9 cellular contexts compared by ENCODE assay signal in the genomic region with DNA sequence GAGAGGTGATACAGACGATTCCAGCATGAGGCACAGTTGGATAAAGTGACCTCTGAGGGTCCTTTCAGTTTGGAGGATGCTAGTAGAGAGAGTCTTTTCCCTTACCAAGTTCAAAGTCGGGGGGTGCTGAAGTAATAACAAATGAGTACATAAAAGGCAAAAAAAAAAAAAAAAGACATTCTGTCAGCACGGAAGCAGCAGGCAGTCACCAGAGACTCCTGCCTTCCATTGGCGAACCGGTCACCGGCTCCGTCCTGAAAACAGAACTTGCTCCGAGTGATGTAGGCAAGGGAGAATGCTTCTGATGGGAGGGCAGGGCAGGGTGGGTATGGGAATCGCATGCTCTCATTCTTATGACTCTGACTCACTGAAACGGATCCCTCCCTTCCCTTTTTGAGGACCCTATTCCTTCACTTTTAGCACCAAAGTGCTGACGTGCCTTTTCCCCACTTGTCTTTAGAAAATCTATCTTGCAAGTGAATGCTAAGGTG.
DNase-seq lines count a peak whose midpoint lies in the region; ATAC-seq and TF ChIP-seq lines count a peak whose summit lies in the region.
"Had no signal": no experiment of that assay in that cellular context is flagged by ENCODE, and none has a peak within 500 bp of the region (broad histone marks: within the 10 kb centered on the region; RNA-seq: fewer than 3 reads in every experiment).

No MANE protein-coding gene starts in this region.

- H3K27ac ChIP-seq in HUES48 (ENCODE audit: low read depth, low read length) (peak overlapping the region; percentile 90), colonic mucosa (no peak overlapping the region)

- H3K4me1 ChIP-seq in HUES48 (ENCODE audit: control insufficient read depth, insufficient read depth, low read length) (peaks cover 27% of the 10 kb centered on the region), colonic mucosa (no peaks in the 10 kb centered on the region)

- DNase-seq in AG20443 (ENCODE audit: low spot score) (peak; percentile 89), chondrocyte (ENCODE audit: low spot score) (no peak), mesothelial cell of epicardium (ENCODE audit: low spot score in 2 of 2, unreplicated experiment in 2 of 2) (no peak), head of caudate nucleus (no peak), colonic mucosa (no peak)
- DNase-seq in stimulated activated CD4-positive, alpha-beta T cell treated with anti-CD3 and anti-CD28 coated beads, Interleukin-1b, Interleukin-23, amount 100 ng/mL, for 48 hours: no peak
- DNase-seq: T-helper 9 cell had no signal

- H3K36me3 Mint-ChIP-seq in chondrocyte (ENCODE audit: low read depth): no peaks in the 10 kb centered on the region
- H3K36me3 Mint-ChIP-seq in mesothelial cell of epicardium: no peaks in the 10 kb centered on the region

- peaks cover 17% of the 10 kb centered on the region for H3K27me3 ChIP-seq in HUES48 (ENCODE audit: control insufficient read depth, insufficient read depth, low read length)
- H3K27me3 ChIP-seq in colonic mucosa: no peaks in the 10 kb centered on the region

- no peaks in the 10 kb centered on the region for H3K9me3 Mint-ChIP-seq in chondrocyte (ENCODE audit: low read depth)
- no peaks in the 10 kb centered on the region for H3K9me3 Mint-ChIP-seq in mesothelial cell of epicardium

- H3K27ac Mint-ChIP-seq in chondrocyte (ENCODE audit: unreplicated experiment) (peak overlapping the region; percentile 99), mesothelial cell of epicardium (peak overlapping the region; percentile 93)

- TF ChIP-seq CTCF in chondrocyte (IDR thresholded peaks at IDR 0.05) (no peak), mesothelial cell of epicardium (IDR thresholded peaks at IDR 0.05; ENCODE audit: unreplicated experiment) (no peak), colonic mucosa (IDR thresholded peaks at IDR 0.05) (no peak)

- H3K4me1 Mint-ChIP-seq in chondrocyte (ENCODE audit: low read depth) (peaks cover 61% of the 10 kb centered on the region), mesothelial cell of epicardium (peaks cover 39% of the 10 kb centered on the region)

- H3K4me3 ChIP-seq in HUES48 (ENCODE audit: low read depth, low read length): peak overlapping the region; percentile 41
- no peak overlapping the region for H3K4me3 ChIP-seq in colonic mucosa

- ATAC-seq in HG02763 (IDR thresholded peaks at IDR 0.05; ENCODE audit: unreplicated experiment): no peak

- H3K27me3 Mint-ChIP-seq in chondrocyte (ENCODE audit: low read depth) (no peaks in the 10 kb centered on the region), mesothelial cell of epicardium (ENCODE audit: low read depth) (no peaks in the 10 kb centered on the region)

- H3K36me3 ChIP-seq in HUES48 (ENCODE audit: control insufficient read depth, insufficient read depth, low read length) (no peaks in the 10 kb centered on the region), colonic mucosa (no peaks in the 10 kb centered on the region)

- intact Hi-C loops in head of caudate nucleus (cut with DNase I) (no loop called here), colonic mucosa (cut with DNase I) (no loop called here)

- H3K9me3 ChIP-seq in HUES48 (ENCODE audit: control insufficient read depth, insufficient read depth, low read length) (no peaks in the 10 kb centered on the region), colonic mucosa (no peaks in the 10 kb centered on the region)

- H3K4me3 Mint-ChIP-seq in chondrocyte (ENCODE audit: unreplicated experiment): peak overlapping the region; percentile 63
- peak overlapping the region; percentile 58 for H3K4me3 Mint-ChIP-seq in mesothelial cell of epicardium

- peak overlapping the region; percentile 13; the same call in 1 of the 2 replicates for H3K9ac ChIP-seq in HUES48 (ENCODE audit: low read depth, low read length)
- H3K9ac ChIP-seq in colonic mucosa (ENCODE audit: low read depth in 2 of 2, low read length in 2 of 2): peak overlapping the region in 1 of 2 donors; percentile 41
